ENCODE assay signal across 27 cellular contexts in the genomic region with DNA sequence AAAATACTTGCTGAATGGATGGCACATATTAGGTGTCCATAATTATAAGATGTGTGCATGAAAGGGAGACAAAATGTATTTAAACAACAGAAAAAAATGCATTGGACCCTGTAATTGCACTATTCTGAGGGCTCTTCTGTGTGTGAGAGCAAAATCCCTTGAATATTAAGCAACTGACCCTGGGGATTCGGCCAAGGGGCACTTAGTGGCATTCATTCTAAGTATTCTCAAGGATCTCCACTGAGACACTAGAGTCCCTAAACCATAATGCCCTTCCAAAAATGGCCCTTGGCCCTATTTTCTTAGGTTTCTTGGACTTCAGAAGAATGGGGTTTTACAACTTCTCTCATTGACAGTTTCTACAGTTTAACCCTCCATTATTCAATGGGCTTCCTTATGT.
"Had no signal": no experiment of that assay in that cellular context is flagged by ENCODE, and none has a peak within 500 bp of the region (broad histone marks: within the 10 kb centered on the region; RNA-seq: fewer than 3 reads in every experiment).

No MANE protein-coding gene starts in this region.

- H3K36me3 ChIP-seq: ascending aorta, breast epithelium, cardiac muscle cell, colonic mucosa, esophagus squamous epithelium, gastroesophageal sphincter had no signal

- DNase-seq: activated CD4-positive, alpha-beta memory T cell treated with anti-CD3 and anti-CD28 coated beads for 36 hours; activated CD4-positive, alpha-beta T cell treated with anti-CD3 and anti-CD28 coated beads for 36 hours; activated CD4-positive, alpha-beta T cell treated with anti-CD3 and anti-CD28 coated beads, Interleukin-2, amount 10 ng/mL, durations not matched to agents 24 days and 14 days; activated CD4-positive, CD25-positive, alpha-beta regulatory T cell; activated CD4-positive, CD25-positive, alpha-beta regulatory T cell treated with anti-CD3 and anti-CD28 coated beads, Interleukin-2, amount 50 U/mL, for 72 hours; activated CD8-positive, alpha-beta memory T cell treated with anti-CD3 and anti-CD28 coated beads, Interleukin-2, amount 10 ng/mL, durations not matched to agents 7 days and 5 days; activated CD8-positive, alpha-beta memory T cell treated with anti-CD3 and anti-CD28 coated beads, Interleukin-2, amount 50 U/mL, for 4 hours; activated CD8-positive, alpha-beta T cell treated with anti-CD3 and anti-CD28 coated beads, Interleukin-2, amount 10 ng/mL, durations not matched to agents 7 days and 5 days; activated gamma-delta T cell; activated naive CD4-positive, alpha-beta T cell; activated naive CD4-positive, alpha-beta T cell treated with anti-CD3 and anti-CD28 coated beads, Interleukin-2, amount 10 ng/mL, durations not matched to agents 7 days and 5 days; activated naive CD8-positive, alpha-beta T cell treated with anti-CD3 and anti-CD28 coated beads, Interleukin-2, amount 10 ng/mL, durations not matched to agents 7 days and 5 days; activated T-cell treated with anti-CD3 and anti-CD28 coated beads, Interleukin-2, amount 50 U/mL, for 1 hour; activated T-cell treated with anti-CD3 and anti-CD28 coated beads, Interleukin-2, amount 50 U/mL, for 72 hours; central memory CD4-positive, alpha-beta T cell; cerebellar nuclear complex; colonic mucosa; effector CD8-positive, alpha-beta T cell; esophagus squamous epithelium; foreskin melanocyte; T-helper 2 cell had no signal

- H3K4me1 ChIP-seq: ascending aorta, breast epithelium, colonic mucosa, esophagus squamous epithelium, gastroesophageal sphincter had no signal

- H3K9me3 ChIP-seq: ascending aorta, breast epithelium, colonic mucosa, esophagus squamous epithelium had no signal

- H3K27me3 ChIP-seq: ascending aorta, breast epithelium, cardiac muscle cell, colonic mucosa, esophagus squamous epithelium, gastroesophageal sphincter had no signal

- ATAC-seq: activated CD4-positive, alpha-beta T cell treated with anti-CD3 and anti-CD28 coated beads for 36 hours; activated CD8-positive, alpha-beta memory T cell treated with anti-CD3 and anti-CD28 coated beads, Interleukin-2, amount 10 ng/mL, durations not matched to agents 7 days and 5 days; activated CD8-positive, alpha-beta T cell treated with anti-CD3 and anti-CD28 coated beads, Interleukin-2, amount 10 ng/mL, durations not matched to agents 7 days and 5 days; activated naive CD4-positive, alpha-beta T cell treated with anti-CD3 and anti-CD28 coated beads, Interleukin-2, amount 50 U/mL, for 72 hours; activated T-cell treated with anti-CD3 and anti-CD28 coated beads, Interleukin-2, amount 50 U/mL, for 72 hours; gastroesophageal sphincter had no signal

- H3K27ac ChIP-seq: ascending aorta, breast epithelium, cardiac muscle cell, colonic mucosa, epithelial cell of prostate, esophagus squamous epithelium, gastroesophageal sphincter had no signal

- H3K4me3 ChIP-seq: ascending aorta, breast epithelium, cardiac muscle cell, colonic mucosa, esophagus squamous epithelium, gastroesophageal sphincter had no signal
